Comparison of ENCODE assay signal across 11 cellular contexts in the genomic region with DNA sequence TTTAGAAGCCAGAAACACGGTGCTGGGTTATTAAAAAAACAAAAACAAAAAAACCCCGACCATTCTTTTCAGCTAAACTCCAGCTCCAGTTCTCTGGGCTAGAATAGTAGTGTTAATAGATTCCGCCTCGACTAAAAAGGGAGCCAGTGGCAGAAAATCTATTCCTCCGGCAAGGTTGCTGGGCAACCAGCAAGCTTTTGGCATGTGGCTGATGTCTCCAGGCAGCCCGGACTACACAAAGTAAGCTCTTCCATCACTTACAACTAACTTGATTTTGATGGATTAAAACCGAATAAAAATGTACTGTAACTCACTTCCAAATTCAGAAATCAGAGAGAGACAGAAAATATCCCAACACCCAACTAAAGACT.
A peak's percentile ranks its signal among the peaks of the same experiment; 100 is the strongest.
DNase-seq lines count a peak whose midpoint lies in the region; ATAC-seq and TF ChIP-seq lines count a peak whose summit lies in the region.
"Had no signal": no experiment of that assay in that cellular context is flagged by ENCODE, and none has a peak within 500 bp of the region (broad histone marks: within the 10 kb centered on the region; RNA-seq: fewer than 3 reads in every experiment).

No MANE protein-coding gene starts in this region.

- peak overlapping the region; percentile 56 for H3K27ac Mint-ChIP-seq in central memory CD8-positive, alpha-beta T cell (ENCODE audit: low read depth)
- H3K27ac Mint-ChIP-seq in progenitor cell of endocrine pancreas = peak overlapping the region; percentile 1

- no peaks in the 10 kb centered on the region for H3K27me3 Mint-ChIP-seq in central memory CD8-positive, alpha-beta T cell
- peaks cover 2% of the 10 kb centered on the region for H3K27me3 Mint-ChIP-seq in progenitor cell of endocrine pancreas

- H3K36me3 Mint-ChIP-seq in central memory CD8-positive, alpha-beta T cell (ENCODE audit: insufficient read depth) = peaks cover 3% of the 10 kb centered on the region
- no peaks in the 10 kb centered on the region for H3K36me3 Mint-ChIP-seq in progenitor cell of endocrine pancreas (ENCODE audit: insufficient read depth)

- H3K4me3 Mint-ChIP-seq in central memory CD8-positive, alpha-beta T cell = no peak overlapping the region
- no peak overlapping the region for H3K4me3 Mint-ChIP-seq in progenitor cell of endocrine pancreas (ENCODE audit: low read depth)

- ATAC-seq in central memory CD8-positive, alpha-beta T cell (replicated peaks; ENCODE audit: extremely low read depth, poor library complexity, severe bottlenecking) = no peak
- ATAC-seq in HG03571 (IDR thresholded peaks at IDR 0.05; ENCODE audit: unreplicated experiment) = no peak

- no peak for TF ChIP-seq CTCF in progenitor cell of endocrine pancreas (IDR thresholded peaks at IDR 0.05; ENCODE audit: unreplicated experiment)

- peaks cover 64% of the 10 kb centered on the region for H3K4me1 Mint-ChIP-seq in central memory CD8-positive, alpha-beta T cell
- peaks cover 20% of the 10 kb centered on the region for H3K4me1 Mint-ChIP-seq in progenitor cell of endocrine pancreas (ENCODE audit: low read depth)

- no peaks in the 10 kb centered on the region for H3K9me3 Mint-ChIP-seq in central memory CD8-positive, alpha-beta T cell
- H3K9me3 Mint-ChIP-seq in progenitor cell of endocrine pancreas (ENCODE audit: low read depth) = no peaks in the 10 kb centered on the region

- DNase-seq in NCI-H2227 (lab: John Stamatoyannopoulos, UW; ENCODE audit: unreplicated experiment) (peak; percentile 10), NCI-H2227 treated with DMSO at 0.1 percent for 48 hours (lab: John Stamatoyannopoulos, UW) (no peak), left kidney (ENCODE audit: low read depth, low spot score) (peak; percentile 46), progenitor cell of endocrine pancreas (ENCODE audit: low spot score, unreplicated experiment) (peak; percentile 13), GM03348 (ENCODE audit: low spot score) (no peak), NCI-H1436 treated with DMSO at 0.1 percent for 48 hours (lab: John Stamatoyannopoulos, UW) (no peak)
- DNase-seq in central memory CD8-positive, alpha-beta T cell (ENCODE audit: low spot score in 2 of 2) = no peak
- DNase-seq: 8988T, NCI-H1092 treated with DMSO at 0.1 percent for 48 hours, NCI-H524 had no signal

Comparison
In these comparisons a context has a peak if more than half of its experiments do, and no peak if none do; other contexts are left out.
1. DNase-seq: peak in NCI-H2227 (single experiment), left kidney (single experiment) and progenitor cell of endocrine pancreas (single experiment); none in NCI-H2227 treated with DMSO at 0.1 percent for 48 hours (single experiment), central memory CD8-positive, alpha-beta T cell (0 of 2), GM03348 (single experiment) and NCI-H1436 treated with DMSO at 0.1 percent for 48 hours (single experiment).